Comparison of ENCODE assay signal across 17 cellular contexts in the genomic region with DNA sequence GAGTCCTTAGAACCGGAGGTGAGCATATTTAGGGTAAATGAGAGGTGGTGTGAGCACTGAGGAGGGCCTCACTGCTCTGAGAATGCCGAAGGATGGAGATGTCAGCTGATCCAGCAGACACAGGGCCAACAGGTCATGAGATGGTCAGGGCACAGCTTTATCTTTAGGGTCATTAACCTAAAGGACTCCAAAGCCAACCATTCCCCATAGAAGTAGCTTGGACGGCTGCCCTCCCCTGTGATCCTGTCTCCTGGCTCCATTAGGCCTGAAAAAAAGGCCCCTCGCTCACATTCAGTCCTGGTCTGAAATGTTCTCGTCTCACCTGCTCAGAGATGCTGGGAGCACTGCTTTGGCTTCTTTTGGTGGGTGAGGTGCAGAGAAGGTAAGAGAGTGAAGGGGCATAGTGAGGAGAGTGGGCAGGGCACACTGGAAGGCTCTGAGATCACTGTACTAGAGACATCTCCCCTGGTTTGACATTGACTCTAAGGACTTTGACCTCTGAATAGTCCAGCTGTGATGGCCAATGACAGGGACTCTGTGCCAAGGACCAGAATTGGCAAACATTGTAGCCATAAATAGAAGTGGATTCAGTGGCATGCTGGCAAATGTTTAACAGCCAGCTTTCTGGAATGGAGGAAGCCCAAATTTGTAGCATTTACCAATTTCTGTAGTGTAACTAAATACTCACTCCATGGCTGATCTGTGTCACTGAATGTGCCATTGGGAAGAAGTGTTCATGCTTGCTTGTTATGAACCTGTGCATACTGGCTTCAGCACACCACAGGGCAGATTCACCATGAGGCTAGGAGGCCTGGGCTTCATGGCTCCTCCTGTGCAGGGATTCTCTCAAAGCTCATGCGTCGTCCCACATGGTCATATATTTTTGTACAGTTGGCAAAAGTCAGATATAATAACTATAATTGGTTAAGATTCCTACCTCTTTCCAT.
"Had no signal": no experiment of that assay in that cellular context is flagged by ENCODE, and none has a peak within 500 bp of the region (broad histone marks: within the 10 kb centered on the region; RNA-seq: fewer than 3 reads in every experiment).

No MANE protein-coding gene starts in this region.

- H3K9me3 ChIP-seq: gastroesophageal sphincter, SK-N-SH, testis had no signal

- H3K36me3 ChIP-seq: gastroesophageal sphincter, neutrophil had no signal

- H3K4me2 ChIP-seq: SK-N-SH had no signal

- H3K27ac ChIP-seq: dorsolateral prefrontal cortex, gastroesophageal sphincter, neutrophil, testis had no signal

- H3K4me1 ChIP-seq: gastroesophageal sphincter, testis had no signal

- H3K4me3 ChIP-seq: dorsolateral prefrontal cortex, gastroesophageal sphincter, lung, testis had no signal

- H3K9ac ChIP-seq: SK-N-SH had no signal

- ATAC-seq: activated T-helper 17 cell treated with anti-CD3 and anti-CD28 coated beads, Interleukin-2, amount 50 U/mL, for 72 hours; gastroesophageal sphincter; natural killer cell; stimulated activated naive CD8-positive, alpha-beta T cell treated with anti-CD3 and anti-CD28 coated beads, Interleukin-15, amount 100 ng/mL, for 72 hours; T-cell had no signal

- DNase-seq: activated CD4-positive, alpha-beta T cell treated with anti-CD3 and anti-CD28 coated beads, Interleukin-2, amount 50 U/mL, for 1 hour; activated naive CD4-positive, alpha-beta T cell treated with Interleukin-2 at 50 U/mL for 16 hours; activated T-cell treated with anti-CD3 and anti-CD28 coated beads for 4 hours; dorsolateral prefrontal cortex; kidney; natural killer cell; posterior cingulate gyrus; SK-N-SH; stimulated activated CD4-positive, alpha-beta T cell treated with anti-CD3 and anti-CD28 coated beads, Interleukin-1b, Interleukin-23, amount 100 ng/mL, for 48 hours; stimulated activated naive CD8-positive, alpha-beta T cell treated with anti-CD3 and anti-CD28 coated beads, Interleukin-15, amount 100 ng/mL, for 72 hours; T-cell; T-helper 9 cell; testis had no signal

- H3K27me3 ChIP-seq: neutrophil, testis had no signal
